ENCODE assay signal across 18 cellular contexts in genomic region chr7:19369182-19369581, GRCh38.
"Had no signal": no experiment of that assay in that cellular context is flagged by ENCODE, and none has a peak within 500 bp of the region (broad histone marks: within the 10 kb centered on the region; RNA-seq: fewer than 3 reads in every experiment).

No MANE protein-coding gene starts in this region.

- H3K27ac ChIP-seq: cardiac muscle cell, hepatocyte, lower lobe of right lung, neutrophil, parathyroid adenoma, sigmoid colon, upper lobe of right lung had no signal

- H3K36me3 Mint-ChIP-seq: activated naive CD8-positive, alpha-beta T cell treated with anti-CD3 and anti-CD28 coated beads, Interleukin-2, amount 10 ng/mL, durations not matched to agents 7 days and 5 days; mesothelial cell of epicardium; stimulated activated naive B cell treated with anti-CD40 and anti-IgM and Interleukin-4, amounts not matched to agents 10 μg/mL and 1 μg/mL and 100 μg/mL, for 72 hours had no signal

- ATAC-seq: activated CD8-positive, alpha-beta T cell treated with anti-CD3 and anti-CD28 coated beads, Interleukin-2, amount 10 ng/mL, durations not matched to agents 7 days and 5 days; lower lobe of right lung; natural killer cell treated with Interleukin-12 subunit alpha and Interleukin-12 subunit beta and Interleukin-15 and Interleukin-18, amount 100 ng/mL, for 72 hours; stimulated activated naive B cell treated with anti-CD40 and anti-IgM and Interleukin-4, amounts not matched to agents 10 μg/mL and 1 μg/mL and 100 μg/mL, for 72 hours; upper lobe of right lung had no signal

- H3K4me3 ChIP-seq: cardiac muscle cell, hepatocyte, lower lobe of right lung, sigmoid colon, upper lobe of right lung had no signal

- H3K36me3 ChIP-seq: cardiac muscle cell, lower lobe of right lung, neutrophil, sigmoid colon, upper lobe of right lung had no signal

- H3K4me3 Mint-ChIP-seq: activated CD4-positive, alpha-beta T cell treated with anti-CD3 and anti-CD28 coated beads, Interleukin-2, amount 10 ng/mL, durations not matched to agents 24 days and 14 days; activated CD8-positive, alpha-beta T cell treated with anti-CD3 and anti-CD28 coated beads, Interleukin-2, amount 10 ng/mL, durations not matched to agents 7 days and 5 days; activated naive CD8-positive, alpha-beta T cell treated with anti-CD3 and anti-CD28 coated beads, Interleukin-2, amount 10 ng/mL, durations not matched to agents 7 days and 5 days; activated T-cell treated with anti-CD3 and anti-CD28 coated beads, Interleukin-2, amount 50 U/mL, for 24 hours; dendritic cell treated with granulocyte-macrophage colony-stimulating factor and Interleukin-4, amounts not matched to agents 40 ng/mL and 50 ng/mL, for 4 days; mesothelial cell of epicardium; natural killer cell treated with Interleukin-12 subunit alpha and Interleukin-12 subunit beta and Interleukin-15 and Interleukin-18, amount 100 ng/mL, for 72 hours; stimulated activated naive B cell treated with anti-CD40 and anti-IgM and Interleukin-4, amounts not matched to agents 10 μg/mL and 1 μg/mL and 100 μg/mL, for 72 hours had no signal

- H3K9me3 Mint-ChIP-seq: activated CD4-positive, alpha-beta T cell treated with anti-CD3 and anti-CD28 coated beads, Interleukin-2, amount 10 ng/mL, durations not matched to agents 24 days and 14 days; dendritic cell treated with granulocyte-macrophage colony-stimulating factor and Interleukin-4, amounts not matched to agents 40 ng/mL and 50 ng/mL, for 4 days; mesothelial cell of epicardium; natural killer cell treated with Interleukin-12 subunit alpha and Interleukin-12 subunit beta and Interleukin-15 and Interleukin-18, amount 100 ng/mL, for 72 hours; stimulated activated naive B cell treated with anti-CD40 and anti-IgM and Interleukin-4, amounts not matched to agents 10 μg/mL and 1 μg/mL and 100 μg/mL, for 72 hours had no signal

- H3K27ac Mint-ChIP-seq: activated CD4-positive, alpha-beta T cell treated with anti-CD3 and anti-CD28 coated beads, Interleukin-2, amount 10 ng/mL, durations not matched to agents 24 days and 14 days; activated CD8-positive, alpha-beta T cell treated with anti-CD3 and anti-CD28 coated beads, Interleukin-2, amount 10 ng/mL, durations not matched to agents 7 days and 5 days; activated naive CD8-positive, alpha-beta T cell treated with anti-CD3 and anti-CD28 coated beads, Interleukin-2, amount 10 ng/mL, durations not matched to agents 7 days and 5 days; activated T-cell treated with anti-CD3 and anti-CD28 coated beads, Interleukin-2, amount 50 U/mL, for 24 hours; activated T-helper 2 cell treated with anti-CD3 and anti-CD28 coated beads, Interferon-gamma antibody, Interleukin-2, Interleukin-4, amounts not matched to agents 10 μg/mL and 5 μg/mL and 100 μg/mL, durations not matched to agents 14 hours and 24 hours and 36 hours; dendritic cell treated with granulocyte-macrophage colony-stimulating factor and Interleukin-4, amounts not matched to agents 40 ng/mL and 50 ng/mL, for 4 days; mesothelial cell of epicardium; natural killer cell treated with Interleukin-12 subunit alpha and Interleukin-12 subunit beta and Interleukin-15 and Interleukin-18, amount 100 ng/mL, for 72 hours; stimulated activated naive B cell treated with anti-CD40 and anti-IgM and Interleukin-4, amounts not matched to agents 10 μg/mL and 1 μg/mL and 100 μg/mL, for 72 hours had no signal

- DNase-seq: activated CD4-positive, alpha-beta T cell treated with anti-CD3 and anti-CD28 coated beads, Interleukin-2, amount 10 ng/mL, durations not matched to agents 24 days and 14 days; activated CD8-positive, alpha-beta T cell treated with anti-CD3 and anti-CD28 coated beads, Interleukin-2, amount 10 ng/mL, durations not matched to agents 7 days and 5 days; activated naive CD4-positive, alpha-beta T cell treated with Interleukin-2 at 50 U/mL for 16 hours; activated naive CD8-positive, alpha-beta T cell treated with anti-CD3 and anti-CD28 coated beads, Interleukin-2, amount 10 ng/mL, durations not matched to agents 7 days and 5 days; activated T-cell treated with anti-CD3 and anti-CD28 coated beads, Interleukin-2, amount 50 U/mL, for 24 hours; effector memory CD4-positive, alpha-beta T cell; lower lobe of right lung; sigmoid colon; stimulated activated naive B cell treated with anti-CD40 and anti-IgM and Interleukin-4, amounts not matched to agents 10 μg/mL and 1 μg/mL and 100 μg/mL, for 72 hours; upper lobe of right lung had no signal

- H3K27me3 ChIP-seq: cardiac muscle cell, hepatocyte, neutrophil, sigmoid colon, upper lobe of right lung had no signal

- H3K4me1 ChIP-seq: lower lobe of right lung, parathyroid adenoma, sigmoid colon, upper lobe of right lung had no signal

- H3K9ac ChIP-seq: parathyroid adenoma had no signal

- H2AFZ ChIP-seq: hepatocyte, parathyroid adenoma had no signal

- H3K27me3 Mint-ChIP-seq: activated CD4-positive, alpha-beta T cell treated with anti-CD3 and anti-CD28 coated beads, Interleukin-2, amount 10 ng/mL, durations not matched to agents 24 days and 14 days; activated naive CD8-positive, alpha-beta T cell treated with anti-CD3 and anti-CD28 coated beads, Interleukin-2, amount 10 ng/mL, durations not matched to agents 7 days and 5 days; activated T-cell treated with anti-CD3 and anti-CD28 coated beads, Interleukin-2, amount 50 U/mL, for 24 hours; dendritic cell treated with granulocyte-macrophage colony-stimulating factor and Interleukin-4, amounts not matched to agents 40 ng/mL and 50 ng/mL, for 4 days; stimulated activated naive B cell treated with anti-CD40 and anti-IgM and Interleukin-4, amounts not matched to agents 10 μg/mL and 1 μg/mL and 100 μg/mL, for 72 hours had no signal

- H3K9me3 ChIP-seq: lower lobe of right lung, neutrophil, sigmoid colon, upper lobe of right lung had no signal

- H3K4me1 Mint-ChIP-seq: activated CD4-positive, alpha-beta T cell treated with anti-CD3 and anti-CD28 coated beads, Interleukin-2, amount 10 ng/mL, durations not matched to agents 24 days and 14 days; activated naive CD8-positive, alpha-beta T cell treated with anti-CD3 and anti-CD28 coated beads, Interleukin-2, amount 10 ng/mL, durations not matched to agents 7 days and 5 days; stimulated activated naive B cell treated with anti-CD40 and anti-IgM and Interleukin-4, amounts not matched to agents 10 μg/mL and 1 μg/mL and 100 μg/mL, for 72 hours had no signal
